1 cellular context compared by ENCODE assay signal in genomic region chr12:27535318-27535717, GRCh38.
TF ChIP-seq lines count a peak whose summit lies in the region.

No MANE protein-coding gene starts in this region.

TF ChIP-seq in HepG2, 621 proteins besides CTCF, POLR2A, EP300 and RAD21:
- TF ChIP-seq SOX5 (CRISPR knock-in tag; IDR thresholded peaks at IDR 0.05; ENCODE audit: borderline replicate concordance) (no peak), ZNF543 (CRISPR knock-in tag; IDR thresholded peaks at IDR 0.05) (no peak), CC2D1A (CRISPR knock-in tag; IDR thresholded peaks at IDR 0.05) (no peak), CENPBD1 (CRISPR knock-in tag; IDR thresholded peaks at IDR 0.05; ENCODE audit: borderline replicate concordance, low read depth) (no peak), THAP7 (CRISPR knock-in tag; IDR thresholded peaks at IDR 0.05) (no peak), THYN1 (CRISPR knock-in tag; IDR thresholded peaks at IDR 0.05; ENCODE audit: borderline replicate concordance, low read depth) (no peak), BHLHE40 (IDR thresholded peaks at IDR 0.05; ENCODE audit: low read length) (no peak), ZNF160 (CRISPR knock-in tag; IDR thresholded peaks at IDR 0.05) (no peak), ELF4 (CRISPR knock-in tag; IDR thresholded peaks at IDR 0.05; ENCODE audit: borderline replicate concordance) (no peak), CREB1 (IDR thresholded peaks at IDR 0.05) (no peak), CREB1 (CRISPR knock-in tag; IDR thresholded peaks at IDR 0.05) (no peak), FOXK1 (CRISPR knock-in tag; IDR thresholded peaks at IDR 0.05; ENCODE audit: borderline replicate concordance, low read depth) (no peak)
